Comparison of ENCODE assay signal across 16 cellular contexts in the genomic region with DNA sequence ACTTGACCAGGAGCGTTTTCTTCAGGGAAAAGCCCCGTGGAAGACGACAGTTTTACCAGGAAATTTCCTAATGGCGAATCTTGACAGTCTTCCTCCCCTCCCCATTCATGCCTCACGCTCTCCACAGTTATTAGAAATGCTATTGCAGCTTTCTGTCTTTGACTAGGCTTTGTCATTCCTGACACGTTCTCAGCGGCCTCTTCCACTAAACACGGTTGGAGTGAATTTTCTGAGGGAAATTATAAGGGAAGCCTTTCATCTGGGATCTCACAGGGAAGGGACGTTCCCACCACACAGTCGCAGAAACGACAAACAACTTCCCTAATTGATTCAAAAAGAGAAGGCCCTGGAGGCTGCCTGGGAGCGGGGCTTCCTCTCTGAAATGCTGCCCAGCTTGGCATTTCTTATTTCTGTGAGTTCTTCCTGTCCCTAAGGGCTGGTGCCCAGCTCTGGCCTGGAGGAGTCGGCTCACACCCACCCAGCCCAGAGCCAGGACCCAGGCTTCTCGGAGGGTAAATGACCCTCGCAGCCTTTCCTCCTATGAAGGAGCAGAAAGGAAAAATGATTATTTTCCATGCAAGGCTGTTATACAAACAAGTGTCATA.
DNase-seq lines count a peak whose midpoint lies in the region; ATAC-seq and FAIRE-seq lines count a peak whose summit lies in the region.
"Had no signal": no experiment of that assay in that cellular context is flagged by ENCODE, and none has a peak within 500 bp of the region (broad histone marks: within the 10 kb centered on the region; RNA-seq: fewer than 3 reads in every experiment).

No MANE protein-coding gene starts in this region.

- FAIRE-seq in HTR-8/SVneo (lab: Jason Lieb, UNC) = no peak
- FAIRE-seq: A204.1, H54, HepG2 had no signal

- no peak for ATAC-seq in HG03175 (IDR thresholded peaks at IDR 0.05; ENCODE audit: unreplicated experiment)
- ATAC-seq: CD8-positive, alpha-beta T cell; HepG2 had no signal

- DNase-seq in Ammon's horn (ENCODE audit: low spot score) (peak; percentile 40), anterior cingulate cortex (lab: John Stamatoyannopoulos, UW) (peak in 30 of 58 donors; percentile 7 to 78 (median 33)), ecto neural progenitor cell (ENCODE audit: low spot score) (peak; percentile 22), pons (ENCODE audit: low spot score) (peak; percentile 3), HTR-8/SVneo (ENCODE audit: insufficient read length, low spot score) (no peak), SHP77 (lab: John Stamatoyannopoulos, UW) (no peak)
- no peak for DNase-seq in NK-92 treated with Interleukin-12 subunit alpha and Interleukin-12 subunit beta, amount 100 ng/mL, for 24 hours (lab: John Stamatoyannopoulos, UW)
- DNase-seq: CD8-positive, alpha-beta T cell; COR-L47; DND-41; GF-D8; GM23248 had no signal

Comparison
In these comparisons a context has a peak if more than half of its experiments do, and no peak if none do; other contexts are left out.
1. DNase-seq: peak in Ammon's horn (single experiment), anterior cingulate cortex (30 of 58), ecto neural progenitor cell (single experiment) and pons (single experiment); none in NK-92 treated with Interleukin-12 subunit alpha and Interleukin-12 subunit beta, amount 100 ng/mL, for 24 hours (single experiment), HTR-8/SVneo (single experiment) and SHP77 (0 of 2).